1 cellular context compared by ENCODE assay signal in the genomic region with DNA sequence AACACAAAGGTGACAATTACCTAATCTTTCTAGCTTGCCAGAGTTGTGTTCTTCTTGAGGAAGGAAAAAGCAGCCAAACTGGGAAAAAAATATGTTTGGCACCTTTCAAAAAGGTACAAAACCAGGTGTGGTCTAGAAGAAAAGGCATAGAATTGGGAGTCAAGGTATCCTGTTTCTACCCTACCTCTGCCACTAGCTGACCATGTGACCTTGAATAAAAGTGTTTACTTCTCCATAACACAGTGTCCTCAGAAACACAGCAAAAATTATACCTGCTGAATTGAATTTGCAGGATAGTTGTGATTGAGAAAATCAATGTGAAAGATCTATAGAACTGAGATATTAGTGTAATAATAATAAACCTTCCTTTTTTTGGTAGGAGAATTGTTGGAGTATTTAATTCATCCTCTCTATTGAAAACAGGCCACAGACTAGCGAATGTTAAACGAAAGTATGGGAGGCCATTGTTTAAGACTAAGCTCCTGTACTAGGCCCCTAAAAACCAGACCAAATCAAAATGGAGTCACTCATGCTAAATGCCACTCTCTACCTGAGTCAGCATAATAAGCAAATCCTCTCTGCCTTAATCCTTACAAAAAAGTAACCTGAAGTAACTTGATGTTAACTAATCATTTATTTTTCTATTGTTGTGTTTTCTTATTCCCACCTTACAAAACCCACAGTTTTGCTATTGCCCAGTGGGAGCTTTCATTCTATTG.
TF ChIP-seq lines count a peak whose summit lies in the region.

No MANE protein-coding gene starts in this region.

TF ChIP-seq in H1, 55 proteins besides CTCF, POLR2A, EP300 and RAD21:
- peak; percentile 48; the same call in 1 of the 2 replicates for TF ChIP-seq MAFK (IDR thresholded peaks at IDR 0.05; ENCODE audit: low read depth, low read length)
- TF ChIP-seq JUND (IDR thresholded peaks at IDR 0.05; ENCODE audit: low read length) = no peak
- no peak for TF ChIP-seq SAP30 (IDR thresholded peaks at IDR 0.05; ENCODE audit: insufficient read depth, insufficient replicate concordance, low read length)
- no peak for TF ChIP-seq RBBP5 (IDR thresholded peaks at IDR 0.05; ENCODE audit: borderline replicate concordance, low read depth, low read length)
